Comparison of ENCODE assay signal across 18 cellular contexts in the genomic region with DNA sequence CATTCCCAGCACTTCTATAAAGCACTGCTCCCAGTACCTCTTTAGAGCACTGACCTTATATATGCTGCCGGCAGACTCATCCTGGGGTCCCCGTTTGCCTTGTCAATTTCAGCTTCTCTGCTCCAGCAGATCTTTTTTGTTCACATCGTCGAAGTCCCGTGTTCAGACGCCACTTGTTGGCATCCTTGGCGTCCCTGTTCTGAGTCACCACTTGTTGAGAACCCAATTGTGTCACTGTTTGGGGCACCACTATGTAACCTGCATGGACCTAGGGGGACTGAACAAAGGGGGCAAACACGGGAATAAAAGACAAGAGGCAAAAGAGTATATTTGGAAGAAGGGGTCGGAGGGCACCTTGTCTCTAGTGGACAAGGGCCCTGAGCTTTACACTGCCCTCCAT. TPM values are rescaled to one million over a fixed set of nuclear protein-coding genes. Genes with fewer than 3 reads are reported as not detected.
DNase-seq lines count a peak whose midpoint lies in the region; ATAC-seq and TF ChIP-seq lines count a peak whose summit lies in the region.
"Had no signal": no experiment of that assay in that cellular context is flagged by ENCODE, and none has a peak within 500 bp of the region (broad histone marks: within the 10 kb centered on the region; RNA-seq: fewer than 3 reads in every experiment).

No MANE protein-coding gene starts in this region.

- H3K27me3 Mint-ChIP-seq in GM23338 (ENCODE audit: insufficient read depth, low read depth, poor library complexity) (peaks cover 2% of the 10 kb centered on the region), progenitor cell of endocrine pancreas (peaks cover 2% of the 10 kb centered on the region)

- peak overlapping the region; percentile 70 for H3K4me2 ChIP-seq in GM23338

- H3K27ac ChIP-seq in GM23338 (ENCODE audit: low read depth) = peak overlapping the region; percentile 99
- peak overlapping the region; percentile 56 to 60 for H3K27ac ChIP-seq in ascending aorta
- H3K27ac ChIP-seq in tibial artery = no peak overlapping the region
- H3K27ac ChIP-seq in left ventricle myocardium inferior (replicated peaks) = no peak overlapping the region
- H3K27ac ChIP-seq: RWPE1 had no signal

- H3K4me1 ChIP-seq in GM23338 (ENCODE audit: insufficient read depth) (peaks cover 49% of the 10 kb centered on the region), ascending aorta (peaks cover 5 to 12% of the 10 kb centered on the region in 2 donors), tibial artery (no peaks in the 10 kb centered on the region), left ventricle myocardium inferior (no peaks in the 10 kb centered on the region)

- 0 out of 2 replicates have a peak, but pooled peaks cover 4% of the 10 kb centered on the region for H3F3A ChIP-seq in GM23338 (replicated peaks; ENCODE audit: low read depth)

- DNase-seq in GM23338 (ENCODE audit: low spot score) = peak; percentile 17
- peak in 1 of 2 donors; percentile 56 for DNase-seq in ascending aorta (ENCODE audit: low spot score in 2 of 2)
- no peak for DNase-seq in progenitor cell of endocrine pancreas (ENCODE audit: low spot score, unreplicated experiment)
- no peak for DNase-seq in hypothalamus (lab: John Stamatoyannopoulos, UW)
- DNase-seq in NCI-H82 (lab: John Stamatoyannopoulos, UW) = no peak
- no peak for DNase-seq in tibial artery
- DNase-seq in left ventricle myocardium inferior = no peak
- DNase-seq: activated naive CD4-positive, alpha-beta T cell treated with anti-CD3 and anti-CD28 coated beads, Interleukin-2, amount 50 U/mL, for 16 hours; effector memory CD8-positive, alpha-beta T cell; foreskin melanocyte; immature natural killer cell; NCI-H748 treated with DMSO at 0.1 percent for 48 hours; stimulated activated naive B cell treated with anti-CD40 and anti-IgM and Interleukin-4, amounts not matched to agents 10 μg/mL and 1 μg/mL and 100 μg/mL, for 72 hours; T-helper 1 cell had no signal

- peaks cover 2% of the 10 kb centered on the region; the same call in 1 of the 3 replicates for H3K36me3 Mint-ChIP-seq in GM23338 (ENCODE audit: low read depth)
- no peaks in the 10 kb centered on the region for H3K36me3 Mint-ChIP-seq in progenitor cell of endocrine pancreas (ENCODE audit: insufficient read depth)
- H3K36me3 Mint-ChIP-seq: immature natural killer cell; stimulated activated naive B cell treated with anti-CD40 and anti-IgM and Interleukin-4, amounts not matched to agents 10 μg/mL and 1 μg/mL and 100 μg/mL, for 72 hours had no signal

- H2AFZ ChIP-seq in GM23338 = no peak overlapping the region

- H3K27me3 ChIP-seq in GM23338 (ENCODE audit: insufficient read depth) = no peaks in the 10 kb centered on the region
- H3K27me3 ChIP-seq in ascending aorta = no peaks in the 10 kb centered on the region
- no peaks in the 10 kb centered on the region for H3K27me3 ChIP-seq in tibial artery
- peaks cover 69% of the 10 kb centered on the region for H3K27me3 ChIP-seq in left ventricle myocardium inferior (ENCODE audit: low read depth)

- H3K4me3 ChIP-seq in GM23338 = peak overlapping the region; percentile 45
- peak overlapping the region in 1 of 2 donors; percentile 25 for H3K4me3 ChIP-seq in ascending aorta
- peak overlapping the region; percentile 65 for H3K4me3 ChIP-seq in iPS-11a (ENCODE audit: low read depth, low read length)
- H3K4me3 ChIP-seq in tibial artery = no peak overlapping the region
- H3K4me3 ChIP-seq in left ventricle myocardium inferior = no peak overlapping the region

- peak overlapping the region; percentile 77 for H3K27ac Mint-ChIP-seq in GM23338
- H3K27ac Mint-ChIP-seq in progenitor cell of endocrine pancreas = peak overlapping the region; percentile 86
- H3K27ac Mint-ChIP-seq: effector memory CD8-positive, alpha-beta T cell; immature natural killer cell; stimulated activated naive B cell treated with anti-CD40 and anti-IgM and Interleukin-4, amounts not matched to agents 10 μg/mL and 1 μg/mL and 100 μg/mL, for 72 hours had no signal

- H3K36me3 ChIP-seq in GM23338 (ENCODE audit: insufficient read depth) (no peaks in the 10 kb centered on the region), ascending aorta (no peaks in the 10 kb centered on the region), tibial artery (no peaks in the 10 kb centered on the region), left ventricle myocardium inferior (no peaks in the 10 kb centered on the region)

- H3K4me1 Mint-ChIP-seq in GM23338 (peaks cover 68% of the 10 kb centered on the region), progenitor cell of endocrine pancreas (ENCODE audit: low read depth) (peaks cover 28% of the 10 kb centered on the region)
- H3K4me1 Mint-ChIP-seq: immature natural killer cell; stimulated activated naive B cell treated with anti-CD40 and anti-IgM and Interleukin-4, amounts not matched to agents 10 μg/mL and 1 μg/mL and 100 μg/mL, for 72 hours had no signal

- no peaks in the 10 kb centered on the region for H3K9me2 ChIP-seq in GM23338 (ENCODE audit: insufficient read depth)

- TF ChIP-seq CTCF in GM23338 (conservative IDR thresholded peaks at IDR 0.05; ENCODE audit: low read depth in 2 of 2) = no peak
- TF ChIP-seq CTCF in ascending aorta (IDR thresholded peaks at IDR 0.05) = no peak
- TF ChIP-seq CTCF in progenitor cell of endocrine pancreas (IDR thresholded peaks at IDR 0.05; ENCODE audit: unreplicated experiment) = no peak
- TF ChIP-seq CTCF in tibial artery (IDR thresholded peaks at IDR 0.05) = no peak
- no peak for TF ChIP-seq CTCF in left ventricle myocardium inferior (IDR thresholded peaks at IDR 0.05; ENCODE audit: borderline replicate concordance)

- intact Hi-C loops in ascending aorta (cut with DNase I) = loop anchor here (1.0 kb wide), 1 partner anchor 82 kb away; the partner anchor contains the start of gene EIF3F
- intact Hi-C loops in tibial artery (cut with DNase I; ENCODE audit: low total_unique reads) = no loop called here
- intact Hi-C loops in left ventricle myocardium inferior (cut with micrococcal nuclease) = no loop called here

- H3K4me3 Mint-ChIP-seq in GM23338 (peak overlapping the region; percentile 13; the same call in 2 of the 3 replicates), progenitor cell of endocrine pancreas (ENCODE audit: low read depth) (no peak overlapping the region)
- H3K4me3 Mint-ChIP-seq: effector memory CD8-positive, alpha-beta T cell; immature natural killer cell; stimulated activated naive B cell treated with anti-CD40 and anti-IgM and Interleukin-4, amounts not matched to agents 10 μg/mL and 1 μg/mL and 100 μg/mL, for 72 hours had no signal

- no peaks in the 10 kb centered on the region for H4K20me1 ChIP-seq in GM23338 (replicated peaks; ENCODE audit: insufficient read depth)

- ATAC-seq in GM23338 = peak; percentile 24
- ATAC-seq: activated CD4-positive, CD25-positive, alpha-beta regulatory T cell treated with anti-CD3 and anti-CD28 coated beads, Interleukin-2, amount 50 U/mL, for 24 hours; effector memory CD8-positive, alpha-beta T cell; stimulated activated naive B cell treated with anti-CD40 and anti-IgM and Interleukin-4, amounts not matched to agents 10 μg/mL and 1 μg/mL and 100 μg/mL, for 72 hours had no signal

- no peaks in the 10 kb centered on the region for H3K9me3 ChIP-seq in ascending aorta
- H3K9me3 ChIP-seq in tibial artery = no peaks in the 10 kb centered on the region
- H3K9me3 ChIP-seq in left ventricle myocardium inferior (replicated peaks) = no peaks in the 10 kb centered on the region

- no peaks in the 10 kb centered on the region for H3K9me3 Mint-ChIP-seq in GM23338
- H3K9me3 Mint-ChIP-seq in progenitor cell of endocrine pancreas (ENCODE audit: low read depth) = no peaks in the 10 kb centered on the region
- H3K9me3 Mint-ChIP-seq: effector memory CD8-positive, alpha-beta T cell; immature natural killer cell; stimulated activated naive B cell treated with anti-CD40 and anti-IgM and Interleukin-4, amounts not matched to agents 10 μg/mL and 1 μg/mL and 100 μg/mL, for 72 hours had no signal

- H3K79me2 ChIP-seq in GM23338 (replicated peaks; ENCODE audit: insufficient read depth) = peaks cover 10% of the 10 kb centered on the region

TF ChIP-seq in GM23338, 12 proteins besides CTCF, POLR2A, EP300 and RAD21 (continues in another document):
- TF ChIP-seq, protein P1, sequence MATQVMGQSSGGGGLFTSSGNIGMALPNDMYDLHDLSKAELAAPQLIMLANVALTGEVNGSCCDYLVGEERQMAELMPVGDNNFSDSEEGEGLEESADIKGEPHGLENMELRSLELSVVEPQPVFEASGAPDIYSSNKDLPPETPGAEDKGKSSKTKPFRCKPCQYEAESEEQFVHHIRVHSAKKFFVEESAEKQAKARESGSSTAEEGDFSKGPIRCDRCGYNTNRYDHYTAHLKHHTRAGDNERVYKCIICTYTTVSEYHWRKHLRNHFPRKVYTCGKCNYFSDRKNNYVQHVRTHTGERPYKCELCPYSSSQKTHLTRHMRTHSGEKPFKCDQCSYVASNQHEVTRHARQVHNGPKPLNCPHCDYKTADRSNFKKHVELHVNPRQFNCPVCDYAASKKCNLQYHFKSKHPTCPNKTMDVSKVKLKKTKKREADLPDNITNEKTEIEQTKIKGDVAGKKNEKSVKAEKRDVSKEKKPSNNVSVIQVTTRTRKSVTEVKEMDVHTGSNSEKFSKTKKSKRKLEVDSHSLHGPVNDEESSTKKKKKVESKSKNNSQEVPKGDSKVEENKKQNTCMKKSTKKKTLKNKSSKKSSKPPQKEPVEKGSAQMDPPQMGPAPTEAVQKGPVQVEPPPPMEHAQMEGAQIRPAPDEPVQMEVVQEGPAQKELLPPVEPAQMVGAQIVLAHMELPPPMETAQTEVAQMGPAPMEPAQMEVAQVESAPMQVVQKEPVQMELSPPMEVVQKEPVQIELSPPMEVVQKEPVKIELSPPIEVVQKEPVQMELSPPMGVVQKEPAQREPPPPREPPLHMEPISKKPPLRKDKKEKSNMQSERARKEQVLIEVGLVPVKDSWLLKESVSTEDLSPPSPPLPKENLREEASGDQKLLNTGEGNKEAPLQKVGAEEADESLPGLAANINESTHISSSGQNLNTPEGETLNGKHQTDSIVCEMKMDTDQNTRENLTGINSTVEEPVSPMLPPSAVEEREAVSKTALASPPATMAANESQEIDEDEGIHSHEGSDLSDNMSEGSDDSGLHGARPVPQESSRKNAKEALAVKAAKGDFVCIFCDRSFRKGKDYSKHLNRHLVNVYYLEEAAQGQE (IDR thresholded peaks at IDR 0.05; ENCODE audit: unreplicated experiment) = no peak

RNA-seq across cellular contexts. Expression of gene OR10A6, which starts 25.5 kb away (rescaled TPM):
- not detected in 2 replicates for total RNA-seq in GM23338 (2014; rRNA removed; shearing (Covaris generic))
- polyA plus RNA-seq in GM23338 (2016; fragmentation: Nextera tagmentation; extraction: Ambion mirVana) = 0.09 and 0.23 TPM in 2 replicates
- not detected for total RNA-seq in ascending aorta
- total RNA-seq in progenitor cell of endocrine pancreas = not detected in 2 replicates
- total RNA-seq in left ventricle myocardium inferior = not detected
- total RNA-seq: mesenteric fat pad had no signal
- polyA plus RNA-seq: immature natural killer cell had no signal

RNA-seq across cellular contexts. Expression of gene OR10A3, which starts 36.0 kb away (rescaled TPM):
- total RNA-seq in GM23338 (2014; rRNA removed; shearing (Covaris generic)) = 0.14 TPM in 1 of 2 replicates, not detected in the other
- 0.28 and 0.52 TPM in 2 replicates for polyA plus RNA-seq in GM23338 (2016; fragmentation: Nextera tagmentation; extraction: Ambion mirVana)
- not detected for total RNA-seq in ascending aorta
- total RNA-seq in progenitor cell of endocrine pancreas = not detected in 2 replicates
- not detected for total RNA-seq in left ventricle myocardium inferior
- total RNA-seq: mesenteric fat pad had no signal
- polyA plus RNA-seq: immature natural killer cell had no signal

RNA-seq across cellular contexts. Expression of gene NLRP10, which starts 59.7 kb away (rescaled TPM):
- 2.7 and 4.3 TPM in 2 replicates for total RNA-seq in GM23338 (2014; rRNA removed; shearing (Covaris generic))
- 0.56 and 1.1 TPM in 2 replicates for polyA plus RNA-seq in GM23338 (2016; fragmentation: Nextera tagmentation; extraction: Ambion mirVana)
- total RNA-seq in ascending aorta = not detected
- not detected in 2 replicates for total RNA-seq in progenitor cell of endocrine pancreas
- not detected for total RNA-seq in left ventricle myocardium inferior
- total RNA-seq: mesenteric fat pad had no signal
- polyA plus RNA-seq: immature natural killer cell had no signal

Comparison
In these comparisons a context has a peak if more than half of its experiments do, and no peak if none do; other contexts are left out.
1. H3K27ac ChIP-seq: peak in GM23338 (single experiment) and ascending aorta (2 of 2); none in tibial artery (0 of 2) and left ventricle myocardium inferior (single experiment).
2. H3K4me3 ChIP-seq: peak in GM23338 (single experiment) and iPS-11a (single experiment); none in tibial artery (0 of 2) and left ventricle myocardium inferior (single experiment).